8 cellular contexts compared by ENCODE assay signal in the genomic region with DNA sequence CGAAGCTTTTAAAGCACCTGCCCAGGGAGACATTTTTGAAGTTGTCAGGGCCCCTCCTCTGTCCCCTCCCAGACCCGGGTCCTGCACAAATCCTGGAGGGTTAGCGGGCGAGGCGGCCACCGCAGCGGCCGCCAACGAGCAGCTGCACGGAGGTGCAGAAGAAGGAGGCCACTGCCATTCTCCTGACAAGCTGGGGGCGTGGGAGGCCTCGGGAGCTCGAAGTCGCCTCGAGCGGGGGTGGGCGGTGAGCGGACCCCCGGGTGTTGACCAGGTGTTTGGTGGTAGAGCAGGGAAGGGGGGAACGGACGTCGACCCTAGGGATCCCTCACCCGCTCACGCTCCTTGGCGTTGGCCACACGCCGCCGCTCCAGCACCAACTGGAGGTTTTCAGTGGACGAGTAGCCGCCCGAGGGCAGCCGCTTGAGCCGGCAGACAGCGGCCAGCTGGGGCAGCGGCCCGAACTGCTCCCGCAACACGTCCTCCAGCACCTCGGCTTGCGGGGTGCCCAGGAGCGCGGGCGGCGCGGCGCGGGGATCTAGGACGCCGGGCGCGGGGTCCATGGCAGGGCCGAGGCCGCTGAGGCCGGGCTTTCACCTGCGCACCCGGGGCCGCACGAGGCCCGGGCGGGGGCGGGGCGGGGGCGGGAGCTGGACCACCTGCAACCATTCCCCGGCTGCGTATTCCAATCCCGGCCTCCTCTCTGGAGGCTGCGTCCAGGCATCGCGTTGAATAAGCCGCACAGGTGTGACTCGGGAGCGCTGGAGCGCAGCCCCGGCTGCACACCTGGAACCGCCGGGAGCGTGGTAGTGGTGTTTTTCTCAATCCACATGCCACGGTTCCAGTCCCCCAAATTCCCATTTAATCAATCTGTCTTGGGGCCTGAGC. TPM values are rescaled to one million over a fixed set of nuclear protein-coding genes. Genes with fewer than 3 reads are reported as not detected.
DNase-seq lines count a peak whose midpoint lies in the region; ATAC-seq and TF ChIP-seq lines count a peak whose summit lies in the region.

A gene with protein sequence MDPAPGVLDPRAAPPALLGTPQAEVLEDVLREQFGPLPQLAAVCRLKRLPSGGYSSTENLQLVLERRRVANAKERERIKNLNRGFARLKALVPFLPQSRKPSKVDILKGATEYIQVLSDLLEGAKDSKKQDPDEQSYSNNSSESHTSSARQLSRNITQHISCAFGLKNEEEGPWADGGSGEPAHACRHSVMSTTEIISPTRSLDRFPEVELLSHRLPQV (minus strand): TSS at position 565 of the 885 bp plus-strand sequence. CDS start 5 bp downstream, at position 560.

- H3K27ac ChIP-seq in BLaER1 treated with 17β-estradiol and CSF1 and Interleukin-3, amounts not matched to agents 10 nM and 100 nM, result 0 out of 22 replicates have a peak within 1 kb of the TSS, but pooled peaks of 1 of the 11 experiments have one; percentile 83
- no peak within 1 kb of the TSS for H3K27ac ChIP-seq in KMS-11

- no peak within 1 kb of the TSS for H3K4me3 ChIP-seq in BLaER1 treated with 17β-estradiol and CSF1 and Interleukin-3, amounts not matched to agents 10 nM and 100 nM
- H3K4me3 ChIP-seq in KMS-11 (IDR thresholded peaks at IDR 0.05; ENCODE audit: insufficient read depth, low read depth, low read length), result no peak within 1 kb of the TSS

- POLR2A ChIA-PET in naive thymus-derived CD8-positive, alpha-beta T cell (lab: Charles Lee), result no interaction called here

- H3K4me2 ChIP-seq in BLaER1 treated with 17β-estradiol and CSF1 and Interleukin-3, amounts not matched to agents 10 nM and 100 nM, result peak within 1 kb of the TSS in 7 of 11 experiments; percentile 1 to 86 (median 76); a peak in 9 of 22 replicates
- no peak within 1 kb of the TSS; the same call in 1 of the 2 replicates for H3K4me2 ChIP-seq in KMS-11

- H3K27me3 Mint-ChIP-seq in naive thymus-derived CD8-positive, alpha-beta T cell, result peaks cover 31 to 75% (median 49%) of the 10 kb centered on the region in 5 donors

- H3K4me3 Mint-ChIP-seq in naive thymus-derived CD8-positive, alpha-beta T cell, result peak within 1 kb of the TSS; percentile 74 to 90 (median 86)

- H3K9ac ChIP-seq in BLaER1 treated with 17β-estradiol and CSF1 and Interleukin-3, amounts not matched to agents 10 nM and 100 nM, result no peak within 1 kb of the TSS
- H3K9ac ChIP-seq in KMS-11, result no peak within 1 kb of the TSS

- peaks cover 6 to 53% (median 33%) of the 10 kb centered on the region in 10 experiments; a peak in 19 of 20 replicates for H3K4me1 ChIP-seq in BLaER1 treated with 17β-estradiol and CSF1 and Interleukin-3, amounts not matched to agents 10 nM and 100 nM
- peaks cover 5% of the 10 kb centered on the region for H3K4me1 ChIP-seq in KMS-11 (ENCODE audit: low read depth, poor library complexity, severe bottlenecking)

- H4K20me1 ChIP-seq in BLaER1 treated with 17β-estradiol and CSF1 and Interleukin-3, amounts not matched to agents 10 nM and 100 nM, result no peaks in the 10 kb centered on the region
- H4K20me1 ChIP-seq in KMS-11 (ENCODE audit: insufficient read depth), result no peaks in the 10 kb centered on the region

- H3K36me3 ChIP-seq in BLaER1 treated with 17β-estradiol and CSF1 and Interleukin-3, amounts not matched to agents 10 nM and 100 nM, result no peaks in the 10 kb centered on the region
- no peaks in the 10 kb centered on the region for H3K36me3 ChIP-seq in KMS-11 (ENCODE audit: insufficient read depth)

- peak; percentile 72 for DNase-seq in ecto neural progenitor cell (ENCODE audit: low spot score)
- DNase-seq in naive thymus-derived CD8-positive, alpha-beta T cell, result peak in 1 of 10 donors; percentile 8
- no peak for DNase-seq in NCI-H2081 (lab: John Stamatoyannopoulos, UW)

- peak; percentile 28 to 44 for ATAC-seq in naive thymus-derived CD8-positive, alpha-beta T cell
- ATAC-seq in HG03108 (IDR thresholded peaks at IDR 0.05; ENCODE audit: unreplicated experiment), result no peak
- no peak for ATAC-seq in GM19452 (IDR thresholded peaks at IDR 0.05; ENCODE audit: unreplicated experiment)
- no peak for ATAC-seq in GM19351 (IDR thresholded peaks at IDR 0.05; ENCODE audit: unreplicated experiment)

- peaks cover 0 to 12% (median 7%) of the 10 kb centered on the region in 11 experiments; a peak in 16 of 22 replicates for H3K27me3 ChIP-seq in BLaER1 treated with 17β-estradiol and CSF1 and Interleukin-3, amounts not matched to agents 10 nM and 100 nM
- H3K27me3 ChIP-seq in KMS-11 (ENCODE audit: insufficient read depth, low read depth), result no peaks in the 10 kb centered on the region; the same call in 1 of the 2 replicates

- H3K9me3 Mint-ChIP-seq in naive thymus-derived CD8-positive, alpha-beta T cell, result no peaks in the 10 kb centered on the region

- peaks cover 5 to 22% (median 13%) of the 10 kb centered on the region in 4 donors for H3K4me1 Mint-ChIP-seq in naive thymus-derived CD8-positive, alpha-beta T cell

- H3K9me3 ChIP-seq in BLaER1 treated with 17β-estradiol and CSF1 and Interleukin-3, amounts not matched to agents 10 nM and 100 nM (replicated peaks in 1 of 11), result no peaks in the 10 kb centered on the region

- no peaks in the 10 kb centered on the region for H3K79me2 ChIP-seq in KMS-11 (ENCODE audit: insufficient read depth, low read depth)

- peak within 1 kb of the TSS; percentile 64 for H2AFZ ChIP-seq in KMS-11 (ENCODE audit: low read depth)

- H3K36me3 Mint-ChIP-seq in naive thymus-derived CD8-positive, alpha-beta T cell, result no peaks in the 10 kb centered on the region

- TF ChIP-seq CTCF in KMS-11 (conservative IDR thresholded peaks at IDR 0.05; ENCODE audit: low read depth, low read length), result no peak

- no peak within 1 kb of the TSS for H3K27ac Mint-ChIP-seq in naive thymus-derived CD8-positive, alpha-beta T cell

RNA-seq across cellular contexts. Expression of the gene that starts here (rescaled TPM):
- total RNA-seq in naive thymus-derived CD8-positive, alpha-beta T cell, result not detected
- not detected for polyA plus RNA-seq in naive thymus-derived CD8-positive, alpha-beta T cell

Comparison
In these comparisons a context has a peak if more than half of its experiments do, and no peak if none do; other contexts are left out.
1. Peak in ATAC-seq in naive thymus-derived CD8-positive, alpha-beta T cell; RNA of the gene not detected or under 1 TPM.